ENCODE assay signal across 15 cellular contexts in genomic region chr2:158045362-158045761, GRCh38. TPM values are rescaled to one million over a fixed set of nuclear protein-coding genes. Genes with fewer than 3 reads are reported as not detected.
DNase-seq lines count a peak whose midpoint lies in the region; ATAC-seq and TF ChIP-seq lines count a peak whose summit lies in the region.
"Had no signal": no experiment of that assay in that cellular context is flagged by ENCODE, and none has a peak within 500 bp of the region (broad histone marks: within the 10 kb centered on the region; RNA-seq: fewer than 3 reads in every experiment).

No MANE protein-coding gene starts in this region.

- H3K4me3 ChIP-seq in NB4 (ENCODE audit: low read depth, low read length) (no peak overlapping the region), transverse colon (no peak overlapping the region)
- H3K4me3 ChIP-seq: vagina had no signal

- in situ Hi-C loops in transverse colon (cut with MboI; ENCODE audit: low pct_ligation_motif_present in 1 of 4, low pct_unique_long_range_greater_than_20kb in 1 of 4, low sequenced_read_pairs in 3 of 4), result loop anchor here in 2 of 4 donors (25.0 kb wide), 1 partner anchor 417 kb away; the partner anchor contains the start of genes CCDC148 (in 2 of the 2) and PKP4 (in 2 of the 2)

- no peak for TF ChIP-seq POLR2A in NB4 (IDR thresholded peaks at IDR 0.05; ENCODE audit: extremely low read depth, insufficient read length)
- no peak for TF ChIP-seq POLR2A in transverse colon (IDR thresholded peaks at IDR 0.05)

- H3K27me3 ChIP-seq in transverse colon, result no peaks in the 10 kb centered on the region
- H3K27me3 ChIP-seq: vagina had no signal

- TF ChIP-seq CTCF in NB4 (IDR thresholded peaks at IDR 0.05; ENCODE audit: low read depth, low read length) (no peak), transverse colon (IDR thresholded peaks at IDR 0.05) (peak in 4 of 5 experiments; percentile 50 to 74 (median 59))

- DNase-seq in SIG-M5 treated with dmso at 0.1 percent for 504 hours (lab: John Stamatoyannopoulos, UW; ENCODE audit: unreplicated experiment) (peak; percentile 18), SIG-M5 (lab: John Stamatoyannopoulos, UW) (no peak), NB4 (ENCODE audit: low read depth) (peak; percentile 24), glomerular visceral epithelial cell (ENCODE audit: extremely low spot score) (peak; percentile 20), transverse colon (peak; percentile 42), cerebellum (ENCODE audit: low spot score) (no peak), hepatic stellate cell (ENCODE audit: low spot score) (no peak)
- DNase-seq: activated CD8-positive, alpha-beta memory T cell treated with anti-CD3 and anti-CD28 coated beads, Interleukin-2, amount 50 U/mL, for 4 hours; EL; retina; stimulated activated CD4-positive, alpha-beta T cell treated with anti-CD3 and anti-CD28 coated beads, Interleukin-4, amount 100 ng/mL, for 1 hour; stimulated activated naive B cell treated with anti-CD40 and anti-IgM and Interleukin-4, amounts not matched to agents 10 μg/mL and 1 μg/mL and 100 μg/mL, for 72 hours had no signal

- no peaks in the 10 kb centered on the region for H3K36me3 ChIP-seq in transverse colon
- H3K36me3 ChIP-seq: vagina had no signal

- intact Hi-C loops in transverse colon (cut with DNase I; ENCODE audit: low total_unique reads), result no loop called here

- no peak for TF ChIP-seq EP300 in transverse colon (IDR thresholded peaks at IDR 0.05; ENCODE audit: low read depth)

- no peaks in the 10 kb centered on the region for H3K4me1 ChIP-seq in transverse colon
- H3K4me1 ChIP-seq: vagina had no signal

- 62 to 82% methylated on average over 2 to 3 of the region's 3 CpGs for WGBS in transverse colon (ENCODE audit: low coverage in 1 of 2), 2 donors

- no peaks in the 10 kb centered on the region for H3K9me3 ChIP-seq in transverse colon
- H3K9me3 ChIP-seq: vagina had no signal

- no peak overlapping the region for H3K27ac ChIP-seq in transverse colon
- H3K27ac ChIP-seq: RWPE1, vagina had no signal

- no peak for ATAC-seq in activated CD4-positive, CD25-positive, alpha-beta regulatory T cell treated with anti-CD3 and anti-CD28 coated beads, Interleukin-2, amount 50 U/mL, for 24 hours

RNA-seq across cellular contexts. Expression of gene UPP2, which starts 56.3 kb away (rescaled TPM):
- total RNA-seq in transverse colon, result not detected
- 0.27 TPM for total RNA-seq in cerebellum
- total RNA-seq: vagina had no signal

Comparison
In these comparisons a context has a peak if more than half of its experiments do, and no peak if none do; other contexts are left out.
1. DNase-seq: peak in SIG-M5 treated with dmso at 0.1 percent for 504 hours (single experiment), NB4 (single experiment), glomerular visceral epithelial cell (single experiment) and transverse colon (single experiment); none in SIG-M5 (single experiment), cerebellum (single experiment) and hepatic stellate cell (single experiment).